Comparison of ENCODE assay signal across 8 cellular contexts in the genomic region with DNA sequence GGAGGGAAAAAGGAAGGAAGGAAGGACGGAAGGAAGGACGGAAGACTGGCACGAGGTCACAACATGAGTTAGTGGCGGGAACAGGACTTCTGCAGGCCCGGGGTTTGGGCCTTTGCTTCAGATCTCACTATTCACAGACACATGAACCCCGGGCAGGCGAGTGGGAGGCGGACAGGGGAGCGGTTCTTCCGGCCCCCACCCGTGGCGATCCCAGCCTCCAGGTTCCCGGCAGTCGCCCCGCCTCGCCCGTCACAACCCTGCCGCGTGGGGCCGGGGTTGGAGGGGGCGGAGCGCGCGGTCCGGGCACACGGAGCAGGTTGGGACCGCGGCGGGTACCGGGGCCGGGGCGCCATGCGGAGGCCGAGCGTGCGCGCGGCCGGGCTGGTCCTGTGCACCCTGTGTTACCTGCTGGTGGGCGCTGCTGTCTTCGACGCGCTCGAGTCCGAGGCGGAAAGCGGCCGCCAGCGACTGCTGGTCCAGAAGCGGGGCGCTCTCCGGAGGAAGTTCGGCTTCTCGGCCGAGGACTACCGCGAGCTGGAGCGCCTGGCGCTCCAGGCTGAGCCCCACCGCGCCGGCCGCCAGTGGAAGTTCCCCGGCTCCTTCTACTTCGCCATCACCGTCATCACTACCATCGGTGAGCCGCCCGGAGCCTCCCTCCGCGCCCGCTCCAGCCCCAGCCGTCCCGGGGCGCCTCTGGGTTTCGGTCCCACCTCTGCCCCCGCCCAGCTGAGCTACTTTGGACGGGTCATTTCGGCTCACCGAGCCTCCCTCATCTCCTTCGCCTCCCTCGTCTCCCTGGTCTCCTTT. TPM values are rescaled to one million over a fixed set of nuclear protein-coding genes. Genes with fewer than 3 reads are reported as not detected.
A peak's percentile ranks its signal among the peaks of the same experiment; 100 is the strongest.
DNase-seq lines count a peak whose midpoint lies in the region; ATAC-seq and TF ChIP-seq lines count a peak whose summit lies in the region.

Gene KCNK15, plus strand, starts transcription at position 306 of the 807 bp plus-strand sequence. Its CDS starts 46 bp downstream, at position 352.

- CTCF ChIA-PET in A673 (lab: Charles Lee), result interaction anchor here (1.1 kb wide), 1 partner anchor 350 kb away, joined by 4 read pairs; no protein-coding TSS in a partner anchor

- H3K9ac ChIP-seq in HUES64 (ENCODE audit: low read depth, low read length), result peak within 1 kb of the TSS; percentile 53

- no peak for DNase-seq in A673 (ENCODE audit: low spot score)
- DNase-seq in activated T-cell treated with anti-CD3 and anti-CD28 coated beads, Interleukin-2, amount 50 U/mL, for 72 hours, result peak; percentile 49 to 62
- DNase-seq in germinal center (ENCODE audit: low spot score), result peak; percentile 45
- DNase-seq in progenitor cell of endocrine pancreas (ENCODE audit: low spot score, unreplicated experiment), result peak; percentile 24
- no peak for DNase-seq in NCI-H2029 treated with DMSO at 0.1 percent for 48 hours (lab: John Stamatoyannopoulos, UW)
- no peak for DNase-seq in NCI-H526 treated with DMSO at 0.1 percent for 48 hours (lab: John Stamatoyannopoulos, UW)

- peaks cover 18% of the 10 kb centered on the region for H3K27me3 ChIP-seq in A673 (replicated peaks; ENCODE audit: insufficient read depth, low read depth, low read length, poor library complexity)
- H3K27me3 ChIP-seq in HUES64 (ENCODE audit: insufficient read depth, low read length), result peaks cover 42% of the 10 kb centered on the region

- H3K27ac ChIP-seq in A673 (ENCODE audit: low read depth, low read length, poor library complexity, severe bottlenecking) (no peak within 1 kb of the TSS), HUES64 (ENCODE audit: low read depth, low read length) (no peak within 1 kb of the TSS)

- POLR2A ChIA-PET in A673 (lab: Charles Lee; ENCODE audit: low non-redundant PET), result interaction anchor here (0.5 kb wide), 1 partner anchor 140 kb away, joined by 3 read pairs; the partner anchor contains the start of gene YWHAB

- H3K4me3 ChIP-seq in A673 (ENCODE audit: low read depth, low read length, poor library complexity, severe bottlenecking), result peak within 1 kb of the TSS; percentile 43
- H3K4me3 ChIP-seq in HUES64 (ENCODE audit: low read length), result peak within 1 kb of the TSS; percentile 61

- H3K27me3 Mint-ChIP-seq in activated T-cell treated with anti-CD3 and anti-CD28 coated beads, Interleukin-2, amount 50 U/mL, for 72 hours (ENCODE audit: low read depth), result peaks cover 53% of the 10 kb centered on the region
- H3K27me3 Mint-ChIP-seq in progenitor cell of endocrine pancreas, result peaks cover 68% of the 10 kb centered on the region

- H3K9me3 Mint-ChIP-seq in activated T-cell treated with anti-CD3 and anti-CD28 coated beads, Interleukin-2, amount 50 U/mL, for 72 hours, result no peaks in the 10 kb centered on the region
- H3K9me3 Mint-ChIP-seq in progenitor cell of endocrine pancreas (ENCODE audit: low read depth), result no peaks in the 10 kb centered on the region

- WGBS in HUES64, result 3% methylated on average over 82 of the region's 82 CpGs

- ATAC-seq in activated T-cell treated with anti-CD3 and anti-CD28 coated beads, Interleukin-2, amount 50 U/mL, for 72 hours (replicated peaks in 1 of 2), result peak; percentile 74 to 78
- ATAC-seq in GM18498 (IDR thresholded peaks at IDR 0.05; ENCODE audit: unreplicated experiment), result no peak

- intact Hi-C loops in A673 (cut with micrococcal nuclease; ENCODE audit: unreplicated experiment), result no loop called here

- H3K4me1 Mint-ChIP-seq in activated T-cell treated with anti-CD3 and anti-CD28 coated beads, Interleukin-2, amount 50 U/mL, for 72 hours (ENCODE audit: low read depth), result peaks cover 15% of the 10 kb centered on the region
- peaks cover 9% of the 10 kb centered on the region for H3K4me1 Mint-ChIP-seq in progenitor cell of endocrine pancreas (ENCODE audit: low read depth)

- no peak within 1 kb of the TSS for H3K27ac Mint-ChIP-seq in activated T-cell treated with anti-CD3 and anti-CD28 coated beads, Interleukin-2, amount 50 U/mL, for 72 hours
- H3K27ac Mint-ChIP-seq in progenitor cell of endocrine pancreas, result no peak within 1 kb of the TSS

- no peaks in the 10 kb centered on the region for H3K9me3 ChIP-seq in A673 (ENCODE audit: low read depth, low read length, poor library complexity, severe bottlenecking)
- H3K9me3 ChIP-seq in HUES64 (ENCODE audit: insufficient read depth, low read depth, low read length), result no peaks in the 10 kb centered on the region

- peak within 1 kb of the TSS; percentile 69 to 72 for H3K4me3 Mint-ChIP-seq in activated T-cell treated with anti-CD3 and anti-CD28 coated beads, Interleukin-2, amount 50 U/mL, for 72 hours
- peak within 1 kb of the TSS; percentile 51 for H3K4me3 Mint-ChIP-seq in progenitor cell of endocrine pancreas (ENCODE audit: low read depth)

- H3K4me1 ChIP-seq in A673 (ENCODE audit: insufficient read depth, low read length, poor library complexity, severe bottlenecking) (peaks cover 14% of the 10 kb centered on the region), HUES64 (ENCODE audit: insufficient read depth, low read length) (peaks cover 11% of the 10 kb centered on the region; the same call in 1 of the 2 replicates)

- H3K36me3 ChIP-seq in A673 (ENCODE audit: insufficient read depth, low read length, poor library complexity, severe bottlenecking) (no peaks in the 10 kb centered on the region), HUES64 (ENCODE audit: insufficient read depth, low read length) (no peaks in the 10 kb centered on the region)

- H3K36me3 Mint-ChIP-seq in activated T-cell treated with anti-CD3 and anti-CD28 coated beads, Interleukin-2, amount 50 U/mL, for 72 hours (ENCODE audit: insufficient read depth in 2 of 2), result peaks cover 0 to 1% of the 10 kb centered on the region in 2 donors
- no peaks in the 10 kb centered on the region for H3K36me3 Mint-ChIP-seq in progenitor cell of endocrine pancreas (ENCODE audit: insufficient read depth)

- BruUV-seq in A673 (replicated peaks; lab: Mats Ljungman, UMichigan), result no TSS peak

- TF ChIP-seq CTCF in A673 (conservative IDR thresholded peaks at IDR 0.05; ENCODE audit: low read depth, low read length) (no peak), progenitor cell of endocrine pancreas (IDR thresholded peaks at IDR 0.05; ENCODE audit: unreplicated experiment) (no peak)

RNA-seq across cellular contexts. Expression of gene KCNK15, which starts in this region (rescaled TPM):
- total RNA-seq in A673 (2021) (not detected in 2 replicates), progenitor cell of endocrine pancreas (0.22 and 0.27 TPM in 2 replicates)
- polyA plus RNA-seq in HUES64 (2013, experiment 1 of 2), result not detected
- 0.19 TPM for polyA plus RNA-seq in HUES64 (2013, experiment 2 of 2)
- total RNA-seq in activated T-cell treated with anti-CD3 and anti-CD28 coated beads, Interleukin-2, amount 50 U/mL, for 72 hours, result under 1 TPM; 0.48 to 0.63 TPM

Comparison
In these comparisons a context has a peak if more than half of its experiments do, and no peak if none do; other contexts are left out.
1. Peak in DNase-seq and ATAC-seq in activated T-cell treated with anti-CD3 and anti-CD28 coated beads, Interleukin-2, amount 50 U/mL, for 72 hours; RNA of the gene not detected or under 1 TPM.
2. Peak in DNase-seq in progenitor cell of endocrine pancreas; RNA of the gene not detected or under 1 TPM.